Comparison of ENCODE assay signal across 13 cellular contexts in genomic region chr2:190328748-190329147, GRCh38. TPM values are rescaled to one million over a fixed set of nuclear protein-coding genes. Genes with fewer than 3 reads are reported as not detected.
DNase-seq lines count a peak whose midpoint lies in the region; ATAC-seq, FAIRE-seq and TF ChIP-seq lines count a peak whose summit lies in the region.
"Had no signal": no experiment of that assay in that cellular context is flagged by ENCODE, and none has a peak within 500 bp of the region (broad histone marks: within the 10 kb centered on the region; RNA-seq: fewer than 3 reads in every experiment).

No MANE protein-coding gene starts in this region.

- peaks cover 9% of the 10 kb centered on the region for H3K4me1 ChIP-seq in endothelial cell of umbilical vein (ENCODE audit: control insufficient read depth, extremely low read depth, insufficient read depth, low read length)
- peaks cover 0 to 13% (median 0%) of the 10 kb centered on the region in 3 donors for H3K4me1 ChIP-seq in pancreas

- dilution Hi-C loops in endothelial cell of umbilical vein (cut with MboI; ENCODE audit: extremely low pct_ligation_motif_present, low sequenced_read_pairs) = no loop called here

- H3K79me2 ChIP-seq in endothelial cell of umbilical vein (ENCODE audit: control insufficient read depth, insufficient read depth, low read length) = no peaks in the 10 kb centered on the region

- 87 to 93% methylated on average over 1 of the region's 1 CpG for WGBS in pancreas, 2 donors

- H2AFZ ChIP-seq in endothelial cell of umbilical vein (ENCODE audit: low read depth, low read length) = no peak overlapping the region

- no peaks in the 10 kb centered on the region for H3K9me3 ChIP-seq in endothelial cell of umbilical vein (replicated peaks; ENCODE audit: control insufficient read depth, insufficient read depth, low read length)
- H3K9me3 ChIP-seq in pancreas = no peaks in the 10 kb centered on the region
- H3K9me3 ChIP-seq: mucosa of descending colon had no signal

- no peaks in the 10 kb centered on the region for H4K20me1 ChIP-seq in endothelial cell of umbilical vein (replicated peaks; ENCODE audit: control insufficient read depth, extremely low read depth, insufficient read depth, low read length)

- H3K4me3 ChIP-seq in endothelial cell of umbilical vein (replicated peaks in 1 of 3; ENCODE audit: insufficient read depth in 1 of 3, low read depth in 1 of 3, low read length in 3 of 3) = no peak overlapping the region
- H3K4me3 ChIP-seq in pancreas = no peak overlapping the region
- H3K4me3 ChIP-seq: mucosa of descending colon had no signal

- H3K27ac ChIP-seq in endothelial cell of umbilical vein (ENCODE audit: insufficient read depth, low read depth, low read length) = no peak overlapping the region
- H3K27ac ChIP-seq in pancreas = no peak overlapping the region

- no peaks in the 10 kb centered on the region for H3K9me1 ChIP-seq in endothelial cell of umbilical vein (replicated peaks; ENCODE audit: control insufficient read depth, extremely low read depth, insufficient read depth, low read length)

- TF ChIP-seq CTCF in endothelial cell of umbilical vein (IDR thresholded peaks at IDR 0.05; ENCODE audit: extremely low read depth in 1 of 2, insufficient read depth in 1 of 2, low read depth in 1 of 2, low read length in 2 of 2) = peak in 1 of 2 donors; percentile 7
- no peak for TF ChIP-seq CTCF in pancreas (IDR thresholded peaks at IDR 0.05)

- no peak for TF ChIP-seq POLR2A in endothelial cell of umbilical vein (IDR thresholded peaks at IDR 0.05; ENCODE audit: low read depth, low read length)

- H3K36me3 ChIP-seq in endothelial cell of umbilical vein (ENCODE audit: control insufficient read depth in 2 of 2, extremely low read depth in 1 of 2, insufficient read depth in 2 of 2, low read length in 2 of 2) = no peaks in the 10 kb centered on the region
- no peaks in the 10 kb centered on the region for H3K36me3 ChIP-seq in pancreas

- H3K9ac ChIP-seq in endothelial cell of umbilical vein (replicated peaks; ENCODE audit: extremely low read depth, insufficient read depth, low read length) = no peak overlapping the region

- ATAC-seq in pancreas = peak in 2 of 4 donors; percentile 32 to 60
- ATAC-seq in GM18868 (IDR thresholded peaks at IDR 0.05; ENCODE audit: unreplicated experiment) = no peak
- ATAC-seq: activated CD8-positive, alpha-beta T cell treated with anti-CD3 and anti-CD28 coated beads, Interleukin-2, amount 10 ng/mL, durations not matched to agents 7 days and 5 days; mucosa of descending colon; sciatic nerve had no signal

- CTCF ChIA-PET in endothelial cell of umbilical vein (lab: Charles Lee) = interaction anchor here (0.6 to 3.2 kb wide), 27 partner anchors 9 to 476 kb away, joined by 3 to 27 read pairs (median 4); partner anchors contain the start of genes HIBCH and INPP1

- FAIRE-seq in endothelial cell of umbilical vein (lab: Jason Lieb, UNC) (no peak), pancreas (lab: Jason Lieb, UNC) (peak; percentile 51)

- POLR2A ChIA-PET in endothelial cell of umbilical vein (lab: Charles Lee) = no interaction called here

- intact Hi-C loops in endothelial cell of umbilical vein (cut with micrococcal nuclease) = loop anchor here (1.0 to 2.0 kb wide), 2 partner anchors 44 to 182 kb away; no protein-coding TSS in a partner anchor
- intact Hi-C loops in pancreas (cut with DNase I) = no loop called here

- BruUV-seq in endothelial cell of umbilical vein (replicated peaks; lab: Mats Ljungman, UMichigan) = no TSS peak

- H3K27me3 ChIP-seq in endothelial cell of umbilical vein (ENCODE audit: control insufficient read depth in 2 of 2, insufficient read depth in 2 of 2, low read length in 2 of 2) (no peaks in the 10 kb centered on the region), pancreas (no peaks in the 10 kb centered on the region)

- DNase-seq in NCI-H1694 treated with DMSO at 0.1 percent for 48 hours (lab: John Stamatoyannopoulos, UW) (peak; percentile 27), NCI-H1694 (lab: John Stamatoyannopoulos, UW) (no peak), OCI-M1 (lab: John Stamatoyannopoulos, UW) (peak; percentile 30), endothelial cell of umbilical vein (ENCODE audit: low read depth, low spot score) (peak; percentile 40), pancreas (no peak), T-helper 1 cell (no peak), NCI-H1930 (lab: John Stamatoyannopoulos, UW) (no peak)
- DNase-seq: activated CD8-positive, alpha-beta T cell treated with anti-CD3 and anti-CD28 coated beads, Interleukin-2, amount 10 ng/mL, durations not matched to agents 7 days and 5 days; activated naive CD4-positive, alpha-beta T cell treated with anti-CD3 and anti-CD28 coated beads, Interleukin-2, amount 50 U/mL, for 16 hours; mucosa of descending colon; NCI-H1048 had no signal

- H3K4me2 ChIP-seq in endothelial cell of umbilical vein (ENCODE audit: insufficient read depth, low read length) = no peak overlapping the region

TF ChIP-seq in endothelial cell of umbilical vein, 7 proteins besides CTCF, POLR2A, EP300 and RAD21:
- TF ChIP-seq FOS (IDR thresholded peaks at IDR 0.05; ENCODE audit: borderline replicate concordance, insufficient read depth, low read length) = no peak
- no peak for TF ChIP-seq POLR2AphosphoS5 (IDR thresholded peaks at IDR 0.05; ENCODE audit: insufficient read depth, low read depth, low read length)
- no peak for TF ChIP-seq GATA2 (IDR thresholded peaks at IDR 0.05; ENCODE audit: insufficient read depth, insufficient read length, low read depth, low read length)
- TF ChIP-seq EZH2 (IDR thresholded peaks at IDR 0.05; ENCODE audit: borderline replicate concordance, low read depth, low read length, severe bottlenecking) = no peak
- no peak for TF ChIP-seq MYC (IDR thresholded peaks at IDR 0.05; ENCODE audit: low read depth, low read length)
- no peak for TF ChIP-seq MAX (IDR thresholded peaks at IDR 0.05; ENCODE audit: insufficient read depth, insufficient read length)
- TF ChIP-seq JUN (IDR thresholded peaks at IDR 0.05; ENCODE audit: borderline replicate concordance, insufficient read depth, insufficient read length, low read depth) = no peak

RNA-seq across cellular contexts. Expression of gene HIBCH, which starts 9.1 kb away (rescaled TPM):
- total RNA-seq in endothelial cell of umbilical vein (23.2 and 24.7 TPM in 2 replicates), pancreas (10 to 100 TPM; 17.6 to 29.3 (median 22.6) TPM)
- polyA plus RNA-seq in endothelial cell of umbilical vein (3.3 and 6.4 TPM in 2 replicates), pancreas (10 to 100 TPM in 1 of 2 donors, 1 to 10 TPM in 1; 7.6 to 14.3 TPM)
- polyA plus RNA-seq in endothelial cell of umbilical vein (2011; cell fraction: cytosol; rRNA removed) = 10.0 and 10.1 TPM in 2 replicates
- 21.3 and 23.6 TPM in 2 replicates for polyA plus RNA-seq in endothelial cell of umbilical vein (2011; cell fraction: nucleus; rRNA removed)
- 21.3 and 26.5 TPM in 2 replicates for polyA plus RNA-seq in endothelial cell of umbilical vein (2012)
- polyA minus RNA-seq in endothelial cell of umbilical vein = 20.3 and 21.9 TPM in 2 replicates
- polyA minus RNA-seq in endothelial cell of umbilical vein (2011; cell fraction: cytosol; rRNA and poly(A)+ RNA removed) = 3.2 TPM
- 40.8 and 53.3 TPM in 2 replicates for polyA minus RNA-seq in endothelial cell of umbilical vein (2011; cell fraction: nucleus; rRNA and poly(A)+ RNA removed)

RNA-seq across cellular contexts. Expression of gene INPP1, which starts 14.6 kb away (rescaled TPM):
- 32.6 and 36.8 TPM in 2 replicates for total RNA-seq in endothelial cell of umbilical vein
- 9.3 and 10.6 TPM in 2 replicates for polyA plus RNA-seq in endothelial cell of umbilical vein
- 15.1 and 15.6 TPM in 2 replicates for polyA plus RNA-seq in endothelial cell of umbilical vein (2011; cell fraction: cytosol; rRNA removed)
- polyA plus RNA-seq in endothelial cell of umbilical vein (2011; cell fraction: nucleus; rRNA removed) = 24.4 and 25.0 TPM in 2 replicates
- 30.3 and 38.4 TPM in 2 replicates for polyA plus RNA-seq in endothelial cell of umbilical vein (2012)
- polyA minus RNA-seq in endothelial cell of umbilical vein = 8.6 and 11.5 TPM in 2 replicates
- 6.8 TPM for polyA minus RNA-seq in endothelial cell of umbilical vein (2011; cell fraction: cytosol; rRNA and poly(A)+ RNA removed)
- 14.1 and 15.2 TPM in 2 replicates for polyA minus RNA-seq in endothelial cell of umbilical vein (2011; cell fraction: nucleus; rRNA and poly(A)+ RNA removed)
- total RNA-seq in pancreas = 10 to 100 TPM; 11.5 to 19.8 (median 14.6) TPM
- polyA plus RNA-seq in pancreas = 10 to 100 TPM; 17.8 to 31.0 TPM

Comparison
In these comparisons a context has a peak if more than half of its experiments do, and no peak if none do; other contexts are left out.
1. DNase-seq: peak in NCI-H1694 treated with DMSO at 0.1 percent for 48 hours (single experiment), OCI-M1 (single experiment) and endothelial cell of umbilical vein (single experiment); none in NCI-H1694 (single experiment), pancreas (0 of 6), T-helper 1 cell (0 of 5) and NCI-H1930 (0 of 2).